Comparison of ENCODE assay signal across 2 cellular contexts in the genomic region with DNA sequence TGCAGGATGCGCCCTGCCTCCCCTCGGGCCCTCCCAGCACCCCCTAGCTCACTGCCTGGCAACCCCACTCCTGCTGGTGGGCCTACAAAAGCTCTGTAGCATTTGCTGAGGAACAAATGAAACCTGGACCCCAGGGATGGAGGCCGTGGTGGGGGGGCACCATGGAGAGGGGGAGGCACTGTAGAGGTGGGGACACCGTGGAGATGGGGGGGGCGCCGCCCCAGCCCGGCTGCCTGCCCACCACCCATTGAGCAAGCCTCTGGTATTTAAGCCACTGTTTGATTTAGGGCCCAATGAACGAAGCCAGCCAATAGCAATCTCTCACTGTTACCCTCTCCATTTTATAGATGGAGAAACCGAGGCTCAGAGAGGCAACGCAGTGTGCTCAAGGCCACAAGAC.
TF ChIP-seq lines count a peak whose summit lies in the region.

No MANE protein-coding gene starts in this region.

TF ChIP-seq in HCT116, 20 proteins besides CTCF, POLR2A, EP300 and RAD21:
- TF ChIP-seq SRF (IDR thresholded peaks at IDR 0.05; ENCODE audit: low read depth) (no peak), CBX3 (IDR thresholded peaks at IDR 0.05; ENCODE audit: low read depth) (no peak), ELF1 (IDR thresholded peaks at IDR 0.05; ENCODE audit: borderline replicate concordance, low read depth) (no peak), CEBPB (IDR thresholded peaks at IDR 0.05; ENCODE audit: low read depth) (no peak), EZH2phosphoT487 (IDR thresholded peaks at IDR 0.05; ENCODE audit: borderline replicate concordance) (no peak), MAX (IDR thresholded peaks at IDR 0.05) (no peak), SP1 (IDR thresholded peaks at IDR 0.05; ENCODE audit: low read depth) (no peak), ZNF274 (IDR thresholded peaks at IDR 0.05; ENCODE audit: low read depth, low read length) (no peak), JUND (IDR thresholded peaks at IDR 0.05) (no peak), YY1 (IDR thresholded peaks at IDR 0.05; ENCODE audit: extremely low read depth, insufficient replicate concordance, low read depth, low read length) (no peak), FOSL1 (IDR thresholded peaks at IDR 0.05; ENCODE audit: low read depth) (no peak), EGR1 (IDR thresholded peaks at IDR 0.05; ENCODE audit: low read depth) (no peak), POLR2AphosphoS5 (IDR thresholded peaks at IDR 0.05; ENCODE audit: low read depth, low read length) (no peak), TCF7L2 (IDR thresholded peaks at IDR 0.05; ENCODE audit: borderline replicate concordance, extremely low read depth, insufficient read depth, insufficient read length) (no peak), SIN3A (IDR thresholded peaks at IDR 0.05; ENCODE audit: low read depth) (no peak), ZFX (IDR thresholded peaks at IDR 0.05) (no peak)
- TF ChIP-seq, protein P1, sequence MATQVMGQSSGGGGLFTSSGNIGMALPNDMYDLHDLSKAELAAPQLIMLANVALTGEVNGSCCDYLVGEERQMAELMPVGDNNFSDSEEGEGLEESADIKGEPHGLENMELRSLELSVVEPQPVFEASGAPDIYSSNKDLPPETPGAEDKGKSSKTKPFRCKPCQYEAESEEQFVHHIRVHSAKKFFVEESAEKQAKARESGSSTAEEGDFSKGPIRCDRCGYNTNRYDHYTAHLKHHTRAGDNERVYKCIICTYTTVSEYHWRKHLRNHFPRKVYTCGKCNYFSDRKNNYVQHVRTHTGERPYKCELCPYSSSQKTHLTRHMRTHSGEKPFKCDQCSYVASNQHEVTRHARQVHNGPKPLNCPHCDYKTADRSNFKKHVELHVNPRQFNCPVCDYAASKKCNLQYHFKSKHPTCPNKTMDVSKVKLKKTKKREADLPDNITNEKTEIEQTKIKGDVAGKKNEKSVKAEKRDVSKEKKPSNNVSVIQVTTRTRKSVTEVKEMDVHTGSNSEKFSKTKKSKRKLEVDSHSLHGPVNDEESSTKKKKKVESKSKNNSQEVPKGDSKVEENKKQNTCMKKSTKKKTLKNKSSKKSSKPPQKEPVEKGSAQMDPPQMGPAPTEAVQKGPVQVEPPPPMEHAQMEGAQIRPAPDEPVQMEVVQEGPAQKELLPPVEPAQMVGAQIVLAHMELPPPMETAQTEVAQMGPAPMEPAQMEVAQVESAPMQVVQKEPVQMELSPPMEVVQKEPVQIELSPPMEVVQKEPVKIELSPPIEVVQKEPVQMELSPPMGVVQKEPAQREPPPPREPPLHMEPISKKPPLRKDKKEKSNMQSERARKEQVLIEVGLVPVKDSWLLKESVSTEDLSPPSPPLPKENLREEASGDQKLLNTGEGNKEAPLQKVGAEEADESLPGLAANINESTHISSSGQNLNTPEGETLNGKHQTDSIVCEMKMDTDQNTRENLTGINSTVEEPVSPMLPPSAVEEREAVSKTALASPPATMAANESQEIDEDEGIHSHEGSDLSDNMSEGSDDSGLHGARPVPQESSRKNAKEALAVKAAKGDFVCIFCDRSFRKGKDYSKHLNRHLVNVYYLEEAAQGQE (IDR thresholded peaks at IDR 0.05; ENCODE audit: low read depth), result no peak
- TF ChIP-seq, protein P2, sequence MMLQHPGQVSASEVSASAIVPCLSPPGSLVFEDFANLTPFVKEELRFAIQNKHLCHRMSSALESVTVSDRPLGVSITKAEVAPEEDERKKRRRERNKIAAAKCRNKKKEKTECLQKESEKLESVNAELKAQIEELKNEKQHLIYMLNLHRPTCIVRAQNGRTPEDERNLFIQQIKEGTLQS (IDR thresholded peaks at IDR 0.05), result no peak

TF ChIP-seq in H1, 55 proteins besides CTCF, POLR2A, EP300 and RAD21:
- TF ChIP-seq JUN (IDR thresholded peaks at IDR 0.05; ENCODE audit: low read depth, low read length) (no peak), SP1 (IDR thresholded peaks at IDR 0.05; ENCODE audit: low read depth, low read length) (no peak), SP4 (IDR thresholded peaks at IDR 0.05; ENCODE audit: low read length) (no peak), EGR1 (IDR thresholded peaks at IDR 0.05; ENCODE audit: borderline replicate concordance, low read depth, low read length) (no peak), NRF1 (IDR thresholded peaks at IDR 0.05; ENCODE audit: low read depth, low read length) (no peak), PHF8 (conservative IDR thresholded peaks at IDR 0.05; ENCODE audit: low read depth, low read length) (no peak), RXRA (IDR thresholded peaks at IDR 0.05; ENCODE audit: insufficient read depth, low read depth, low read length) (no peak), MAFK (IDR thresholded peaks at IDR 0.05; ENCODE audit: low read depth, low read length) (no peak), SAP30 (IDR thresholded peaks at IDR 0.05; ENCODE audit: insufficient read depth, insufficient replicate concordance, low read length) (no peak)
- TF ChIP-seq, protein P2 (IDR thresholded peaks at IDR 0.05; ENCODE audit: insufficient read depth, low read depth, low read length), result no peak
TF ChIP-seq in H1: peak in this region for 0.
